ENCODE assay signal across 15 cellular contexts in the genomic region with DNA sequence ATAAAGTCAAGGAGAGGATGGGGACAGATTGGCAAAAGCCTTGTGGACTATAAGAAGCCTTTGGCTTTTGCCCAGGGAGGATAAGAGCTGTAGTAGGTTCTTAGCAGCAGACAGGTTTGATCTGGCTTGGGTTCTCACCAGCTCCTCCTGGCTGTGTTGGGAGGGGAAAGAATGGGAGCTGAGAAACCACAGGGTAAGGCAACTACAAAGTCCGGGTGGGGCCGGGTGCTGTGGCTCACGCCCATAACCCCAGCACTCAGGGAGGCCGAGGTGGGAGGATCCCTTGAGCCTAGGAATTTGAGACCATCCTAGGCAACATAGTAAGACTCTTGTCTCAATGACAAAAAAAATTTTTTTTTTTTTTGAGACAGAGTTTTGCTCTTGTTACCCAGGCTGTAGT. TPM values are rescaled to one million over a fixed set of nuclear protein-coding genes. Genes with fewer than 3 reads are reported as not detected.
"Had no signal": no experiment of that assay in that cellular context is flagged by ENCODE, and none has a peak within 500 bp of the region (broad histone marks: within the 10 kb centered on the region; RNA-seq: fewer than 3 reads in every experiment).

No MANE protein-coding gene starts in this region.

- H3K27ac Mint-ChIP-seq: activated naive CD4-positive, alpha-beta T cell treated with anti-CD3 and anti-CD28 coated beads, Interleukin-2, amount 10 ng/mL, durations not matched to agents 7 days and 5 days; activated T-helper 2 cell treated with anti-CD3 and anti-CD28 coated beads, Interferon-gamma antibody, Interleukin-2, Interleukin-4, amounts not matched to agents 10 μg/mL and 5 μg/mL and 100 μg/mL, durations not matched to agents 14 hours and 24 hours and 36 hours; stimulated activated memory B cell treated with anti-CD40 and anti-IgM and Interleukin-4, amounts not matched to agents 10 μg/mL and 1 μg/mL and 100 μg/mL, for 72 hours had no signal

- DNase-seq: activated CD4-positive, alpha-beta T cell treated with anti-CD3 and anti-CD28 coated beads, Interleukin-2, amount 50 U/mL, for 48 hours; activated naive CD4-positive, alpha-beta T cell treated with anti-CD3 and anti-CD28 coated beads, Interleukin-2, amount 10 ng/mL, durations not matched to agents 7 days and 5 days; dorsolateral prefrontal cortex; esophagus squamous epithelium; glutamatergic neuron; kidney glomerular epithelial cell; mesendoderm; sigmoid colon; stimulated activated CD4-positive, alpha-beta T cell treated with anti-CD3 and anti-CD28 coated beads, Interleukin-1b, Interleukin-23, amount 100 ng/mL, for 48 hours; substantia nigra; T-helper 2 cell had no signal

- H3K9me3 Mint-ChIP-seq: activated naive CD4-positive, alpha-beta T cell treated with anti-CD3 and anti-CD28 coated beads, Interleukin-2, amount 10 ng/mL, durations not matched to agents 7 days and 5 days; activated T-helper 2 cell treated with anti-CD3 and anti-CD28 coated beads, Interferon-gamma antibody, Interleukin-2, Interleukin-4, amounts not matched to agents 10 μg/mL and 5 μg/mL and 100 μg/mL, durations not matched to agents 14 hours and 24 hours and 36 hours; nephron; stimulated activated memory B cell treated with anti-CD40 and anti-IgM and Interleukin-4, amounts not matched to agents 10 μg/mL and 1 μg/mL and 100 μg/mL, for 72 hours had no signal

- H3K9me3 ChIP-seq: esophagus squamous epithelium, sigmoid colon, tibial nerve had no signal

- H3K4me3 ChIP-seq: dorsolateral prefrontal cortex, esophagus squamous epithelium, sigmoid colon, tibial nerve had no signal

- H3K4me1 Mint-ChIP-seq: nephron; stimulated activated memory B cell treated with anti-CD40 and anti-IgM and Interleukin-4, amounts not matched to agents 10 μg/mL and 1 μg/mL and 100 μg/mL, for 72 hours had no signal

- H3K27ac ChIP-seq: dorsolateral prefrontal cortex, sigmoid colon had no signal

- ATAC-seq: stimulated activated memory B cell treated with anti-CD40 and anti-IgM and Interleukin-4, amounts not matched to agents 10 μg/mL and 1 μg/mL and 100 μg/mL, for 72 hours had no signal

- H3K4me3 Mint-ChIP-seq: activated naive CD4-positive, alpha-beta T cell treated with anti-CD3 and anti-CD28 coated beads, Interleukin-2, amount 10 ng/mL, durations not matched to agents 7 days and 5 days; nephron; stimulated activated memory B cell treated with anti-CD40 and anti-IgM and Interleukin-4, amounts not matched to agents 10 μg/mL and 1 μg/mL and 100 μg/mL, for 72 hours had no signal

- H3K36me3 Mint-ChIP-seq: activated naive CD4-positive, alpha-beta T cell treated with anti-CD3 and anti-CD28 coated beads, Interleukin-2, amount 10 ng/mL, durations not matched to agents 7 days and 5 days; stimulated activated memory B cell treated with anti-CD40 and anti-IgM and Interleukin-4, amounts not matched to agents 10 μg/mL and 1 μg/mL and 100 μg/mL, for 72 hours had no signal

- H3K4me1 ChIP-seq: sigmoid colon had no signal

- H3K27me3 ChIP-seq: dorsolateral prefrontal cortex, esophagus squamous epithelium, sigmoid colon, tibial nerve had no signal

RNA-seq across cellular contexts. Expression of a gene that starts 57.8 kb away (rescaled TPM):
- total RNA-seq: activated T-helper 2 cell treated with anti-CD3 and anti-CD28 coated beads, Interferon-gamma antibody, Interleukin-2, Interleukin-4, amounts not matched to agents 10 μg/mL and 5 μg/mL and 100 μg/mL, durations not matched to agents 14 hours and 24 hours and 36 hours had no signal
